Comparison of ENCODE assay signal across 8 cellular contexts in genomic region chr12:118137148-118137678, GRCh38. TPM values are rescaled to one million over a fixed set of nuclear protein-coding genes. Genes with fewer than 3 reads are reported as not detected.
DNase-seq lines count a peak whose midpoint lies in the region; ATAC-seq and TF ChIP-seq lines count a peak whose summit lies in the region.

No MANE protein-coding gene starts in this region.

- H3K4me3 Mint-ChIP-seq in CD4-positive, CD25-positive, alpha-beta regulatory T cell, result peak overlapping the region; percentile 91 to 98 (median 97)
- H3K4me3 Mint-ChIP-seq in endothelial cell (ENCODE audit: unreplicated experiment), result peak overlapping the region; percentile 92

- peaks cover 0 to 49% (median 22%) of the 10 kb centered on the region in 4 donors for H3K4me1 Mint-ChIP-seq in CD4-positive, CD25-positive, alpha-beta regulatory T cell
- H3K4me1 Mint-ChIP-seq in endothelial cell (ENCODE audit: unreplicated experiment), result peaks cover 9% of the 10 kb centered on the region

- H4K20me1 ChIP-seq in OCI-LY3 (ENCODE audit: insufficient read depth, low read length), result 0 out of 2 replicates have a peak, but pooled peaks cover 6% of the 10 kb centered on the region

- peaks cover 36% of the 10 kb centered on the region for H3K79me2 ChIP-seq in OCI-LY3 (ENCODE audit: low read length)

- H3K36me3 Mint-ChIP-seq in CD4-positive, CD25-positive, alpha-beta regulatory T cell, result peaks cover 25% of the 10 kb centered on the region
- peaks cover 12% of the 10 kb centered on the region for H3K36me3 Mint-ChIP-seq in endothelial cell (ENCODE audit: low read depth, unreplicated experiment)

- H3K9me3 Mint-ChIP-seq in CD4-positive, CD25-positive, alpha-beta regulatory T cell, result no peaks in the 10 kb centered on the region
- no peaks in the 10 kb centered on the region for H3K9me3 Mint-ChIP-seq in endothelial cell (ENCODE audit: unreplicated experiment)

- no peak overlapping the region for H2BK5ac ChIP-seq in neuronal stem cell (ENCODE audit: low read length)

- no peak for ATAC-seq in CD4-positive, CD25-positive, alpha-beta regulatory T cell (ENCODE audit: low read depth in 2 of 2)
- ATAC-seq in GM21423 (IDR thresholded peaks at IDR 0.05; ENCODE audit: unreplicated experiment), result no peak

- no peak overlapping the region for H3K23ac ChIP-seq in neuronal stem cell (ENCODE audit: low read depth, low read length, poor library complexity)

- H2BK120ac ChIP-seq in neuronal stem cell (ENCODE audit: low read depth, low read length), result no peak overlapping the region

- H3K36me3 ChIP-seq in CD4-positive, CD25-positive, alpha-beta regulatory T cell (ENCODE audit: control insufficient read depth, insufficient read depth, low read length), result peaks cover 22% of the 10 kb centered on the region
- H3K36me3 ChIP-seq in OCI-LY3 (replicated peaks; ENCODE audit: low read depth, low read length) (peaks cover 25% of the 10 kb centered on the region), neuronal stem cell (replicated peaks in 1 of 2; ENCODE audit: control insufficient read depth in 2 of 2, insufficient read depth in 2 of 2, low read length in 2 of 2) (peaks cover 21 to 52% of the 10 kb centered on the region in 2 donors)

- H2BK12ac ChIP-seq in neuronal stem cell (ENCODE audit: low read length), result no peak overlapping the region

- H3K4ac ChIP-seq in neuronal stem cell (ENCODE audit: low read length), result no peak overlapping the region

- H4K91ac ChIP-seq in neuronal stem cell (ENCODE audit: low read depth, low read length, poor library complexity), result no peak overlapping the region

- H3K9ac ChIP-seq in OCI-LY3 (ENCODE audit: low read length) (peak overlapping the region; percentile 97), neuronal stem cell (ENCODE audit: low read depth, low read length, poor library complexity) (no peak overlapping the region)

- H2AFZ ChIP-seq in OCI-LY3 (ENCODE audit: low read depth, low read length) (no peak overlapping the region; the same call in 1 of the 2 replicates), neuronal stem cell (ENCODE audit: low read length) (no peak overlapping the region)

- no peaks in the 10 kb centered on the region for H3K27me3 ChIP-seq in CD4-positive, CD25-positive, alpha-beta regulatory T cell (ENCODE audit: control insufficient read depth, insufficient read depth, low read length)
- H3K27me3 ChIP-seq in OCI-LY3 (ENCODE audit: low read depth, low read length) (no peaks in the 10 kb centered on the region), neuronal stem cell (ENCODE audit: control insufficient read depth in 3 of 3, insufficient read depth in 3 of 3, low read depth in 1 of 3, low read length in 3 of 3) (no peaks in the 10 kb centered on the region)

- H3K27me3 Mint-ChIP-seq in CD4-positive, CD25-positive, alpha-beta regulatory T cell, result no peaks in the 10 kb centered on the region
- no peaks in the 10 kb centered on the region for H3K27me3 Mint-ChIP-seq in endothelial cell (ENCODE audit: unreplicated experiment)

- H3K27ac ChIP-seq in CD4-positive, CD25-positive, alpha-beta regulatory T cell (ENCODE audit: insufficient read depth, low read length, poor library complexity, severe bottlenecking), result no peak overlapping the region
- H3K27ac ChIP-seq in OCI-LY3 (ENCODE audit: low read length), result peak overlapping the region; percentile 52; the same call in 1 of the 2 replicates
- no peak overlapping the region for H3K27ac ChIP-seq in neuronal stem cell (replicated peaks; ENCODE audit: low read length)

- no peak overlapping the region for H2AK5ac ChIP-seq in neuronal stem cell (ENCODE audit: low read depth, low read length)

- H4K8ac ChIP-seq in neuronal stem cell (ENCODE audit: low read depth, low read length), result no peak overlapping the region

- peaks cover 28% of the 10 kb centered on the region for H3K4me1 ChIP-seq in CD4-positive, CD25-positive, alpha-beta regulatory T cell (ENCODE audit: control insufficient read depth, insufficient read depth, low read length, poor library complexity, severe bottlenecking)
- peaks cover 6% of the 10 kb centered on the region for H3K4me1 ChIP-seq in OCI-LY3 (ENCODE audit: low read length)
- no peaks in the 10 kb centered on the region for H3K4me1 ChIP-seq in neuronal stem cell (ENCODE audit: control insufficient read depth in 2 of 2, insufficient read depth in 1 of 2, low read depth in 1 of 2, low read length in 2 of 2)

- H3K4me2 ChIP-seq in OCI-LY3 (ENCODE audit: low read length) (peak overlapping the region; percentile 99), neuronal stem cell (ENCODE audit: insufficient read depth, low read length, poor library complexity, severe bottlenecking) (peak overlapping the region; percentile 98)

- no peak for DNase-seq in CD4-positive, CD25-positive, alpha-beta regulatory T cell
- DNase-seq in endothelial cell (ENCODE audit: low spot score) (no peak), neuronal stem cell (ENCODE audit: low spot score) (no peak), NCI-H1048 (lab: John Stamatoyannopoulos, UW) (no peak), GM20000 (ENCODE audit: low spot score) (no peak)
- DNase-seq in effector CD4-positive, alpha-beta T cell, result no peak

- WGBS in neuronal stem cell (ENCODE audit: extremely low coverage in 2 of 2, insufficient read length in 2 of 2, insufficient replicate concordance in 1 of 2), 2 donors, result no CpG with 5 or more reads among the region's 10 CpGs

- H3K9me3 ChIP-seq in CD4-positive, CD25-positive, alpha-beta regulatory T cell (ENCODE audit: control insufficient read depth in 2 of 2, low read length in 2 of 2), result no peaks in the 10 kb centered on the region
- H3K9me3 ChIP-seq in OCI-LY3 (ENCODE audit: insufficient read depth, low read length) (no peaks in the 10 kb centered on the region), neuronal stem cell (replicated peaks in 1 of 2; ENCODE audit: control insufficient read depth in 2 of 2, insufficient read depth in 1 of 2, low read depth in 1 of 2, low read length in 2 of 2) (no peaks in the 10 kb centered on the region)

- no peak overlapping the region for H3K18ac ChIP-seq in neuronal stem cell (ENCODE audit: low read length)

- TF ChIP-seq CTCF in OCI-LY3 (IDR thresholded peaks at IDR 0.05; ENCODE audit: low read depth, low read length) (no peak), endothelial cell (IDR thresholded peaks at IDR 0.05; ENCODE audit: unreplicated experiment) (no peak), GM20000 (IDR thresholded peaks at IDR 0.05; ENCODE audit: extremely low read depth, missing control alignments) (no peak)

- H3K14ac ChIP-seq in neuronal stem cell (ENCODE audit: low read length), result no peak overlapping the region

- H3K4me3 ChIP-seq in CD4-positive, CD25-positive, alpha-beta regulatory T cell (ENCODE audit: low read depth, low read length), result peak overlapping the region; percentile 86
- H3K4me3 ChIP-seq in OCI-LY3 (ENCODE audit: low read length) (peak overlapping the region; percentile 93), neuronal stem cell (ENCODE audit: low read length in 2 of 2) (peak overlapping the region; percentile 86 to 95)

- H2BK15ac ChIP-seq in neuronal stem cell (ENCODE audit: low read length), result no peak overlapping the region

- peak overlapping the region; percentile 74 to 92 (median 91) for H3K27ac Mint-ChIP-seq in CD4-positive, CD25-positive, alpha-beta regulatory T cell
- peak overlapping the region; percentile 12 for H3K27ac Mint-ChIP-seq in endothelial cell (ENCODE audit: unreplicated experiment)

- H3K79me1 ChIP-seq in neuronal stem cell (ENCODE audit: low read depth, low read length), result peaks cover 3% of the 10 kb centered on the region

RNA-seq across cellular contexts. Expression of gene PEBP1, which starts 1.3 kb away (rescaled TPM):
- total RNA-seq in CD4-positive, CD25-positive, alpha-beta regulatory T cell, result 75.2 TPM
- 100 to 1,000 TPM; 259 to 359 (median 325) TPM for polyA plus RNA-seq in CD4-positive, CD25-positive, alpha-beta regulatory T cell
- 138 TPM for total RNA-seq in endothelial cell (ENCODE audit: unreplicated experiment)
- polyA plus RNA-seq in neuronal stem cell (2013, experiment 1 of 2), result 382 TPM
- polyA plus RNA-seq in neuronal stem cell (2013, experiment 2 of 2), result 379 TPM

RNA-seq across cellular contexts. Expression of gene VSIG10, which starts 33.4 kb away (rescaled TPM):
- total RNA-seq in CD4-positive, CD25-positive, alpha-beta regulatory T cell, result 0.64 TPM
- polyA plus RNA-seq in CD4-positive, CD25-positive, alpha-beta regulatory T cell, result 1 to 10 TPM; 1.5 to 3.1 (median 2.0) TPM
- total RNA-seq in endothelial cell (ENCODE audit: unreplicated experiment), result 65.0 TPM
- polyA plus RNA-seq in neuronal stem cell (2013, experiment 1 of 2), result 11.4 TPM
- 14.1 TPM for polyA plus RNA-seq in neuronal stem cell (2013, experiment 2 of 2)

Comparison
In these comparisons a context has a peak if more than half of its experiments do, and no peak if none do; other contexts are left out.
1. RNA of gene VSIG10, which starts 33.4 kb away (total RNA-seq): 65.0 TPM in endothelial cell (single experiment); 0.64 TPM in CD4-positive, CD25-positive, alpha-beta regulatory T cell (single experiment); every median in the first group is over 10 times any median in the second.
2. Peak in every context shown above with its lines, with median percentiles within 50 percentile points of each other: H3K4me3 ChIP-seq.